Comparison of ENCODE assay signal across 1 cellular context in the genomic region with DNA sequence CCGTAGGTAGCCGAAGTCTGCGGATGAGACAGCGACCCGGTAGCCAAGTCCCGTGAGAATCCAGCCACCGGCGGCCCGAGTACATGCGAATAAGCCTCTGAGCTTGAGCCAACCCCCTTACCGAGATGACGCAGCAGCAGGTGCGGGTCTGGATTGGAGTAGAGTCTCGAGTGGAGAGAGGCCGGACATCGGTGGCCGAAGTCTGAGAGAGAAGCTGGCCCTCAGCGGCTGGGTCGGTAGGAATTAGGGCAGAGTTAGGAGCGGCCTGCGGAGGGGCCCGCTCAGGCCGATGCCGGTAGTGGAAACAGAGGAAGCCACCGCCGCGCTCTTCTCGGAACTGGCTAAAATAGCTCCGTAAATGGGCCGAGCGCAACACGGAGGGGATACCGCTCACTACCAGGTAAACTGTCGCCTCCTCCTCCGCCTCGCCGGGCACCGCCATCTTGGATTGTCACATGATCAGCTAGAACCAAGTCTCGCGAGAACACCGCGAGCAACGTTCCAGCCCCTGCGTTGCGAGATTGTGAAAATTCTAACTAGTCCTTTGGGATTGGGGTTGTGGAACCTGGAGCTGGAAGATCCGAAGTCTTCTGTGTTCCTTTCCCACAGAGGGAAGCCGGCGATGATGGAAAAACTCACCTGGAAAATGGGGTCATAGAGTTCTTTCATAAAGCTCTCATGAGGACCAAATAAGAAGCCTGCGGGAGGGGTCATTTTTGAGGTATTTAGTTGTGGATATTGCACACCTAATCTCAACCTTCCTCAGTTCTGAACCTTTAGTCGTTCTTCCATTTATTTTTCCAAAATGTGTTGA.
TF ChIP-seq lines count a peak whose summit lies in the region.

TSS of gene GPATCH3 (minus strand) at position 467 of the 814 bp plus-strand sequence. CDS start at position 442, 25 bp downstream.

TF ChIP-seq in K562, 482 proteins besides CTCF, POLR2A, EP300 and RAD21 (continued from another document):
- TF ChIP-seq NFE2 (IDR thresholded peaks at IDR 0.05; ENCODE audit: low read depth) (peak; percentile 45; the same call in 1 of the 2 replicates), MAZ (CRISPR knock-in tag; conservative IDR thresholded peaks at IDR 0.05 in 1 of 2, IDR thresholded peaks at IDR 0.05 in 1 of 2) (peak; percentile 67 to 88), SIRT6 (IDR thresholded peaks at IDR 0.05; ENCODE audit: low read depth, low read length) (no peak), ZHX1 (conservative IDR thresholded peaks at IDR 0.05; ENCODE audit: low read length) (peak; percentile 94), PRPF4 (IDR thresholded peaks at IDR 0.05; ENCODE audit: insufficient read depth, low read depth, low read length, poor library complexity, severe bottlenecking) (no peak), MXI1 (IDR thresholded peaks at IDR 0.05; ENCODE audit: low read depth, low read length) (peak; percentile 72), USF1 (CRISPR knock-in tag; IDR thresholded peaks at IDR 0.05) (peak; percentile 98), PHF20 (IDR thresholded peaks at IDR 0.05; ENCODE audit: partially characterized antibody) (peak; percentile 100), TOE1 (IDR thresholded peaks at IDR 0.05; ENCODE audit: borderline replicate concordance) (peak; percentile 97), TOE1 (CRISPR knock-in tag; IDR thresholded peaks at IDR 0.05; ENCODE audit: borderline replicate concordance, low read depth) (no peak), E2F5 (CRISPR knock-in tag; IDR thresholded peaks at IDR 0.05) (0 out of 2 replicates have a peak, but pooled peaks have one; percentile 53), SMAD2 (IDR thresholded peaks at IDR 0.05; ENCODE audit: low read depth, low read length) (no peak), RERE (CRISPR knock-in tag; IDR thresholded peaks at IDR 0.05; ENCODE audit: borderline replicate concordance) (no peak), HDAC2 (IDR thresholded peaks at IDR 0.05) (peak; percentile 99), BCOR (IDR thresholded peaks at IDR 0.05) (peak; percentile 29; the same call in 1 of the 2 replicates), EGR1 (conservative IDR thresholded peaks at IDR 0.05) (peak; percentile 51), HNRNPH1 (optimal IDR thresholded peaks at IDR 0.05; ENCODE audit: low read depth, low read length) (no peak), L3MBTL2 (IDR thresholded peaks at IDR 0.05) (peak; percentile 62), NKRF (IDR thresholded peaks at IDR 0.05; ENCODE audit: borderline replicate concordance) (peak; percentile 99), ZNF347 (CRISPR knock-in tag; IDR thresholded peaks at IDR 0.05; ENCODE audit: low read depth) (no peak), ZFP30 (CRISPR knock-in tag; IDR thresholded peaks at IDR 0.05; ENCODE audit: borderline replicate concordance) (no peak), CEBPG (CRISPR knock-in tag; IDR thresholded peaks at IDR 0.05) (peak; percentile 49; the same call in 1 of the 2 replicates), CEBPG (tag; conservative IDR thresholded peaks at IDR 0.05 in 1 of 2, IDR thresholded peaks at IDR 0.05 in 1 of 2) (peak; percentile 48 to 71; a peak in 3 of 4 replicates), FOXJ2 (tag; IDR thresholded peaks at IDR 0.05) (no peak; the same call in 1 of the 2 replicates), ZNF232 (CRISPR knock-in tag; IDR thresholded peaks at IDR 0.05) (peak; percentile 36; the same call in 1 of the 2 replicates), FOXM1 (IDR thresholded peaks at IDR 0.05; ENCODE audit: low read depth) (no peak; the same call in 1 of the 2 replicates), FOXM1 (CRISPR knock-in tag; IDR thresholded peaks at IDR 0.05; ENCODE audit: low read depth) (no peak; the same call in 1 of the 2 replicates)
- TF ChIP-seq, protein P1, sequence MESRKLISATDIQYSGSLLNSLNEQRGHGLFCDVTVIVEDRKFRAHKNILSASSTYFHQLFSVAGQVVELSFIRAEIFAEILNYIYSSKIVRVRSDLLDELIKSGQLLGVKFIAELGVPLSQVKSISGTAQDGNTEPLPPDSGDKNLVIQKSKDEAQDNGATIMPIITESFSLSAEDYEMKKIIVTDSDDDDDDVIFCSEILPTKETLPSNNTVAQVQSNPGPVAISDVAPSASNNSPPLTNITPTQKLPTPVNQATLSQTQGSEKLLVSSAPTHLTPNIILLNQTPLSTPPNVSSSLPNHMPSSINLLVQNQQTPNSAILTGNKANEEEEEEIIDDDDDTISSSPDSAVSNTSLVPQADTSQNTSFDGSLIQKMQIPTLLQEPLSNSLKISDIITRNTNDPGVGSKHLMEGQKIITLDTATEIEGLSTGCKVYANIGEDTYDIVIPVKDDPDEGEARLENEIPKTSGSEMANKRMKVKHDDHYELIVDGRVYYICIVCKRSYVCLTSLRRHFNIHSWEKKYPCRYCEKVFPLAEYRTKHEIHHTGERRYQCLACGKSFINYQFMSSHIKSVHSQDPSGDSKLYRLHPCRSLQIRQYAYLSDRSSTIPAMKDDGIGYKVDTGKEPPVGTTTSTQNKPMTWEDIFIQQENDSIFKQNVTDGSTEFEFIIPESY (CRISPR knock-in tag; IDR thresholded peaks at IDR 0.05), result peak; percentile 37; the same call in 1 of the 2 replicates
- TF ChIP-seq, protein P2, sequence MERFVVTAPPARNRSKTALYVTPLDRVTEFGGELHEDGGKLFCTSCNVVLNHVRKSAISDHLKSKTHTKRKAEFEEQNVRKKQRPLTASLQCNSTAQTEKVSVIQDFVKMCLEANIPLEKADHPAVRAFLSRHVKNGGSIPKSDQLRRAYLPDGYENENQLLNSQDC (CRISPR knock-in tag; IDR thresholded peaks at IDR 0.05), result 0 out of 2 replicates have a peak, but pooled peaks have one; percentile 39
